In genomic region chr7:31904006-31904405, GRCh38 we compare ENCODE assay signal across 25 cellular contexts.
"Had no signal": no experiment of that assay in that cellular context is flagged by ENCODE, and none has a peak within 500 bp of the region (broad histone marks: within the 10 kb centered on the region; RNA-seq: fewer than 3 reads in every experiment).

No MANE protein-coding gene starts in this region.

- H3K27ac Mint-ChIP-seq: dendritic cell treated with granulocyte-macrophage colony-stimulating factor and Interleukin-4, amounts not matched to agents 40 ng/mL and 50 ng/mL, for 4 days; effector memory CD8-positive, alpha-beta T cell; endodermal cell; memory B cell had no signal

- H3K27me3 Mint-ChIP-seq: dendritic cell treated with granulocyte-macrophage colony-stimulating factor and Interleukin-4, amounts not matched to agents 40 ng/mL and 50 ng/mL, for 4 days; effector memory CD8-positive, alpha-beta T cell; memory B cell had no signal

- H3K36me3 Mint-ChIP-seq: memory B cell had no signal

- H3K36me3 ChIP-seq: colonic mucosa, esophagus squamous epithelium, gastrocnemius medialis, heart right ventricle, left lung, lower lobe of right lung had no signal

- H3K27me3 ChIP-seq: colonic mucosa, esophagus squamous epithelium, gastrocnemius medialis, heart right ventricle, left lung had no signal

- H3K27ac ChIP-seq: colonic mucosa, epithelial cell of prostate, esophagus squamous epithelium, gastrocnemius medialis, left lung, lower lobe of right lung had no signal

- H3K4me1 Mint-ChIP-seq: memory B cell had no signal

- H3K4me3 ChIP-seq: colonic mucosa, esophagus squamous epithelium, gastrocnemius medialis, heart right ventricle, left lung, lower lobe of right lung had no signal

- H3K4me3 Mint-ChIP-seq: dendritic cell treated with granulocyte-macrophage colony-stimulating factor and Interleukin-4, amounts not matched to agents 40 ng/mL and 50 ng/mL, for 4 days; effector memory CD8-positive, alpha-beta T cell; endodermal cell; memory B cell had no signal

- DNase-seq: cerebellar nuclear complex; colonic mucosa; cortex of kidney; effector CD8-positive, alpha-beta T cell; effector memory CD8-positive, alpha-beta T cell; endodermal cell; erythroblast; esophagus squamous epithelium; foreskin fibroblast; foreskin melanocyte; gastrocnemius medialis; heart right ventricle; hippocampal formation; left cardiac atrium; left lung; lower lobe of right lung; mesendoderm; midbrain had no signal

- H3K9me3 ChIP-seq: colonic mucosa, esophagus squamous epithelium, gastrocnemius medialis, heart right ventricle, left lung, lower lobe of right lung had no signal

- FAIRE-seq: endometrium, islet of Langerhans, keratinocyte had no signal

- H3K9me3 Mint-ChIP-seq: dendritic cell treated with granulocyte-macrophage colony-stimulating factor and Interleukin-4, amounts not matched to agents 40 ng/mL and 50 ng/mL, for 4 days; effector memory CD8-positive, alpha-beta T cell; memory B cell had no signal

- H3K4me1 ChIP-seq: colonic mucosa, esophagus squamous epithelium, left lung, lower lobe of right lung had no signal

- ATAC-seq: effector memory CD8-positive, alpha-beta T cell; esophagus mucosa; gastrocnemius medialis; left lung; lower lobe of right lung had no signal
